In the genomic region with DNA sequence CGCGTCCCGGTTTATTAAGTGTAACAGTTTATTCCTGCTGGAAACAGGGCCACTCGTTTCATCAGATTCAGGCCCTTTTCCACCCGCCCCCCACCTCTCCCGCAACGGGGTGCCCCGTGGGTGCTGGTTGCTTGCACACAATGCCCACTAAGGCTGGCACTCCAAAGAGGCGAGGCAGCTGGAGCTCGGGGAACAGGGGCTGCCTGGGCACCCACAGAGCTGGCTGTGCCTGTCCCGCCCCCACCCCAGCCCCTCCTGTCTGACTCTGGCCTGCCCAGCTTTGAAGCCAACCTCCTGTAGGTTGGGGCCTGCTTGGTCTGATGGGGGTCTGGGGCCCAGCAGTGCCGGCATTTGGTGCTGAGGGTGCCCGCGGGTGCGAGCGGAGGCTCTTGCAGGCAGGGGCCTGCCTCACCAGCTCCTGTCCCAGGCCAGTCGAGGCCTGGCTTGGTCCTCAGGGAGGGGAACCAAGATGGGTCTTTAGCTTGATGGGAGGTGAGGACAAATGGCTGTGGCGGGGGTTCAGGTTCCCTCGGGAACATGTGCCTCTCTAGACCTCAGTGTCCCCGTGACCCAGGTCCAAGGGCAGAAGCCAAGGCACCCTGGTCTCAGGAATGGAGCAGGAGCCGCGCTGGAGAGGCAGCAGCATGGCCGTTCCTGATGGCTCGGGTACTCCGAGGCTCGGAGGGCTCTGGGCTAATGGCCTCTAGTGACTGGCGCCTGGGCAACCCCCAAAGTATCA, we compare ENCODE assay signal across 18 cellular contexts. TPM values are rescaled to one million over a fixed set of nuclear protein-coding genes. Genes with fewer than 3 reads are reported as not detected.
DNase-seq lines count a peak whose midpoint lies in the region; ATAC-seq and TF ChIP-seq lines count a peak whose summit lies in the region.
"Had no signal": no experiment of that assay in that cellular context is flagged by ENCODE, and none has a peak within 500 bp of the region (broad histone marks: within the 10 kb centered on the region; RNA-seq: fewer than 3 reads in every experiment).

No MANE protein-coding gene starts in this region.

- TF ChIP-seq POLR2A in heart left ventricle (IDR thresholded peaks at IDR 0.05) (no peak), tibial nerve (IDR thresholded peaks at IDR 0.05) (no peak)

- no peaks in the 10 kb centered on the region for H3K36me3 Mint-ChIP-seq in neural crest cell (ENCODE audit: low read depth)

- no peak for TF ChIP-seq CTCF in heart left ventricle (IDR thresholded peaks at IDR 0.05)
- TF ChIP-seq CTCF in neural crest cell (conservative IDR thresholded peaks at IDR 0.05) = no peak
- no peak for TF ChIP-seq CTCF in tibial nerve (IDR thresholded peaks at IDR 0.05)

- no peak overlapping the region for H3K4me3 ChIP-seq in heart left ventricle
- H3K4me3 ChIP-seq in tibial nerve = no peak overlapping the region
- H3K4me3 ChIP-seq: HAP-1, prostate gland had no signal

- no peak for TF ChIP-seq EP300 in tibial nerve (IDR thresholded peaks at IDR 0.05)

- H3K27me3 Mint-ChIP-seq in neural crest cell (ENCODE audit: low read depth) = peaks cover 3% of the 10 kb centered on the region

- ATAC-seq in heart left ventricle (no peak), left cardiac atrium (no peak)
- ATAC-seq: activated CD8-positive, alpha-beta T cell treated with anti-CD3 and anti-CD28 coated beads for 36 hours had no signal

- peaks cover 26 to 96% (median 64%) of the 10 kb centered on the region in 12 donors for H3K4me1 ChIP-seq in heart left ventricle
- peaks cover 0 to 70% (median 49%) of the 10 kb centered on the region in 4 donors for H3K4me1 ChIP-seq in tibial nerve
- H3K4me1 ChIP-seq: HAP-1, prostate gland had no signal

- peaks cover 4% of the 10 kb centered on the region for H3K4me1 Mint-ChIP-seq in neural crest cell

- intact Hi-C loops in heart left ventricle (cut with DNase I) = loop anchor here in 5 of 10 donors (5.0 kb wide), 4 partner anchors 33 to 118 kb away; a partner anchor contains a TSS
- intact Hi-C loops in left cardiac atrium (cut with DNase I) = no loop called here

- no peak overlapping the region for H3K4me3 Mint-ChIP-seq in neural crest cell
- H3K4me3 Mint-ChIP-seq: activated CD8-positive, alpha-beta T cell treated with anti-CD3 and anti-CD28 coated beads for 36 hours had no signal

- no peaks in the 10 kb centered on the region for H3K27me3 ChIP-seq in heart left ventricle
- H3K27me3 ChIP-seq in tibial nerve = no peaks in the 10 kb centered on the region

- no peaks in the 10 kb centered on the region for H3K9me3 ChIP-seq in heart left ventricle
- no peaks in the 10 kb centered on the region for H3K9me3 ChIP-seq in tibial nerve
- H3K9me3 ChIP-seq: HAP-1, prostate gland had no signal

- peak in 1 of 5 donors; percentile 21 for DNase-seq in heart left ventricle
- no peak for DNase-seq in left cardiac atrium
- DNase-seq in neural crest cell (ENCODE audit: low read depth, low spot score) = no peak
- no peak for DNase-seq in tibial nerve (ENCODE audit: low spot score in 2 of 2)
- DNase-seq in NK-92 treated with Interleukin-12 subunit alpha and Interleukin-12 subunit beta, amount 100 ng/mL, for 24 hours (lab: John Stamatoyannopoulos, UW) = no peak
- no peak for DNase-seq in NCI-H2171 treated with DMSO at 0.1 percent for 48 hours (lab: John Stamatoyannopoulos, UW)
- DNase-seq in dermis blood vessel endothelial cell = no peak
- DNase-seq: activated CD8-positive, alpha-beta T cell treated with anti-CD3 and anti-CD28 coated beads for 36 hours; activated effector memory CD4-positive, alpha-beta T cell treated with anti-CD3 and anti-CD28 coated beads, Interleukin-2, amount 50 U/mL, for 16 hours; NCI-H187; NCI-H69; stimulated activated CD4-positive, alpha-beta T cell treated with anti-CD3 and anti-CD28 coated beads, Interleukin-4, amount 100 ng/mL, for 4 hours; stimulated activated naive CD4-positive, alpha-beta T cell had no signal

- peak overlapping the region; percentile 19 for H3K27ac Mint-ChIP-seq in neural crest cell (ENCODE audit: unreplicated experiment)
- H3K27ac Mint-ChIP-seq: activated CD8-positive, alpha-beta T cell treated with anti-CD3 and anti-CD28 coated beads for 36 hours had no signal

- peak overlapping the region in 11 of 12 donors; percentile 16 to 90 (median 55) for H3K27ac ChIP-seq in heart left ventricle
- peak overlapping the region; percentile 98 for H3K27ac ChIP-seq in cingulate gyrus (ENCODE audit: low read depth, low read length)
- H3K27ac ChIP-seq in tibial nerve = peak overlapping the region; percentile 44 to 93 (median 79)
- H3K27ac ChIP-seq: HL-60, prostate gland had no signal

- 87 to 92% (median 90%) methylated on average over 18 to 27 of the region's 27 CpGs for WGBS in heart left ventricle, 4 donors
- WGBS in tibial nerve, 2 donors = 44 to 74% methylated on average over 14 to 20 of the region's 27 CpGs

- no peaks in the 10 kb centered on the region for H3K9me3 Mint-ChIP-seq in neural crest cell
- H3K9me3 Mint-ChIP-seq: activated CD8-positive, alpha-beta T cell treated with anti-CD3 and anti-CD28 coated beads for 36 hours had no signal

- H3K36me3 ChIP-seq in heart left ventricle (peaks cover 0 to 23% (median 13%) of the 10 kb centered on the region in 9 donors), tibial nerve (peaks cover 0 to 29% (median 6%) of the 10 kb centered on the region in 3 donors)
- H3K36me3 ChIP-seq: prostate gland had no signal

RNA-seq across cellular contexts. Expression of a gene that starts 20.1 kb away (rescaled TPM):
- total RNA-seq in heart left ventricle (10 to 100 TPM; 17.4 to 34.8 (median 24.4) TPM), left cardiac atrium (10 to 100 TPM; 17.6 to 34.9 TPM), neural crest cell (67.0 and 69.3 TPM in 2 replicates), tibial nerve (100 to 1,000 TPM in 1 of 4 donors, 10 to 100 TPM in 3; 53.8 to 119 (median 54.4) TPM), dermis blood vessel endothelial cell (32.2 and 52.0 TPM in 2 replicates)
- polyA plus RNA-seq in heart left ventricle = 10 to 100 TPM; 15.5 to 27.8 TPM

RNA-seq across cellular contexts. Expression of a gene that starts 25.3 kb away (rescaled TPM):
- total RNA-seq in heart left ventricle (not detected), left cardiac atrium (not detected), neural crest cell (not detected in 2 replicates), tibial nerve (not detected), dermis blood vessel endothelial cell (not detected in 2 replicates)
- not detected for polyA plus RNA-seq in heart left ventricle
- total RNA-seq: activated CD8-positive, alpha-beta T cell treated with anti-CD3 and anti-CD28 coated beads for 36 hours had no signal
- polyA plus RNA-seq: AG04450 had no signal

RNA-seq across cellular contexts. Expression of a gene that starts 36.4 kb away (rescaled TPM):
- total RNA-seq in heart left ventricle (10 to 100 TPM in 7 of 9 donors, 1 to 10 TPM in 2; 6.4 to 20.4 (median 11.4) TPM), left cardiac atrium (10 to 100 TPM; 14.2 to 23.4 TPM), neural crest cell (3.8 and 4.3 TPM in 2 replicates), tibial nerve (10 to 100 TPM in 3 of 4 donors, 1 to 10 TPM in 1; 5.4 to 49.8 (median 23.4) TPM), dermis blood vessel endothelial cell (84.6 and 122 TPM in 2 replicates)
- 10 to 100 TPM; 13.7 to 22.0 TPM for polyA plus RNA-seq in heart left ventricle
- polyA plus RNA-seq: AG04450 had no signal

RNA-seq across cellular contexts. Expression of a gene that starts 49.2 kb away (rescaled TPM):
- total RNA-seq in heart left ventricle = 10 to 100 TPM; 10.1 to 47.5 (median 18.5) TPM
- 1 to 10 TPM; 2.1 to 8.2 TPM for polyA plus RNA-seq in heart left ventricle
- total RNA-seq in left cardiac atrium = 10 to 100 TPM; 13.2 to 13.3 TPM
- 1.1 and 1.4 TPM in 2 replicates for total RNA-seq in neural crest cell
- 1 to 10 TPM; 1.5 to 8.2 (median 4.4) TPM for total RNA-seq in tibial nerve
- total RNA-seq in dermis blood vessel endothelial cell = under 0.01 TPM in 1 of 2 replicates, not detected in the other
- total RNA-seq: activated CD8-positive, alpha-beta T cell treated with anti-CD3 and anti-CD28 coated beads for 36 hours had no signal
